Comparison of ENCODE assay signal across 8 cellular contexts in the genomic region with DNA sequence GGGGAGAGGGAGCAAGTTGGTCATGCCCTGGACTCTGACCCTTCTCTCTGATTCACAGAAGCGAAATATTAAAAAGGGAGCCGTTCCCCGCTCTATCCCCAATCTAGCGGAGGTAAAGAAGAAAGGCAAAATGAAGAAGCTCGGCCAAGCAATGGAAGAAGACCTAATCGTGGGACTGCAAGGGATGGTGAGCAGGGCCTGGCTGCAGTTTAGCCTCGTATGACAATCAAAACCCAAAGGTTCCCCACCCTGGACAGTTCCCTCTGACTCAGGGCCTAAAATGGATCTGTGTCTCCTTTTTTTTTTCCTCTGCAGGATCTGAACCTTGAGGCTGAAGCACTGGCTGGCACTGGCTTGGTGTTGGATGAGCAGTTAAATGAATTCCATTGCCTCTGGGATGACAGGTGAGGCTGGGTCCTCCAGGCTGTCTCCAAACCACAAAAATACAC. TPM values are rescaled to one million over a fixed set of nuclear protein-coding genes. Genes with fewer than 3 reads are reported as not detected.
DNase-seq lines count a peak whose midpoint lies in the region; ATAC-seq and TF ChIP-seq lines count a peak whose summit lies in the region.

No MANE protein-coding gene starts in this region.

- peak overlapping the region in 8 of 10 donors; percentile 59 to 99 (median 78) for H3K27ac Mint-ChIP-seq in naive thymus-derived CD8-positive, alpha-beta T cell

- ATAC-seq in naive thymus-derived CD8-positive, alpha-beta T cell, result no peak
- no peak for ATAC-seq in GM21515 (IDR thresholded peaks at IDR 0.05; ENCODE audit: unreplicated experiment)

- no peak for TF ChIP-seq CTCF in AG10803 (conservative IDR thresholded peaks at IDR 0.05; ENCODE audit: low read length)
- TF ChIP-seq CTCF in LNCaP clone FGC (IDR thresholded peaks at IDR 0.05; ENCODE audit: control insufficient read depth, extremely low read depth, insufficient read depth), result no peak
- TF ChIP-seq CTCF in GM10248 (IDR thresholded peaks at IDR 0.05; ENCODE audit: control extremely low read depth, extremely low read depth, low read depth, missing control alignments), result no peak

- no peak for DNase-seq in AG10803 (ENCODE audit: low read depth)
- no peak for DNase-seq in LNCaP clone FGC (ENCODE audit: low read depth)
- DNase-seq in naive thymus-derived CD8-positive, alpha-beta T cell, result no peak
- DNase-seq in RPMI8226, result no peak
- no peak for DNase-seq in GM10248 (ENCODE audit: extremely low spot score)
- no peak for DNase-seq in NCI-H128 (lab: John Stamatoyannopoulos, UW; ENCODE audit: unreplicated experiment)

- peak overlapping the region; percentile 38 to 98 (median 96) for H3K4me3 Mint-ChIP-seq in naive thymus-derived CD8-positive, alpha-beta T cell

- no peaks in the 10 kb centered on the region for H3K9me3 Mint-ChIP-seq in naive thymus-derived CD8-positive, alpha-beta T cell

- H3K27me3 Mint-ChIP-seq in naive thymus-derived CD8-positive, alpha-beta T cell, result no peaks in the 10 kb centered on the region

- peaks cover 0 to 20% (median 3%) of the 10 kb centered on the region in 3 donors for H3K36me3 Mint-ChIP-seq in naive thymus-derived CD8-positive, alpha-beta T cell

- H3K4me3 ChIP-seq in AG10803 (ENCODE audit: low read length) (peak overlapping the region; percentile 74), LNCaP clone FGC (ENCODE audit: low read depth, low read length) (peak overlapping the region; percentile 69)

- CTCF ChIA-PET in GM10248 (lab: Yijun Ruan, JAX), result no interaction called here

- POLR2A ChIA-PET in naive thymus-derived CD8-positive, alpha-beta T cell (lab: Charles Lee), result no interaction called here
- POLR2A ChIA-PET in GM10248 (lab: Yijun Ruan, JAX), result no interaction called here

- H3K4me1 Mint-ChIP-seq in naive thymus-derived CD8-positive, alpha-beta T cell, result peaks cover 10 to 21% (median 19%) of the 10 kb centered on the region in 4 donors

- peak overlapping the region; percentile 80 for H3K27ac ChIP-seq in cingulate gyrus (ENCODE audit: low read depth, low read length)

RNA-seq across cellular contexts. Expression of a gene that starts 1.0 kb away (rescaled TPM):
- 100 to 1,000 TPM; 120 to 124 TPM for total RNA-seq in naive thymus-derived CD8-positive, alpha-beta T cell
- polyA plus RNA-seq in naive thymus-derived CD8-positive, alpha-beta T cell, result 10 to 100 TPM; 10.5 to 15.9 (median 13.0) TPM

RNA-seq across cellular contexts. Expression of a gene that starts 16.4 kb away (rescaled TPM):
- not detected for total RNA-seq in naive thymus-derived CD8-positive, alpha-beta T cell
- not detected for polyA plus RNA-seq in naive thymus-derived CD8-positive, alpha-beta T cell

RNA-seq across cellular contexts. Expression of a gene that starts 23.5 kb away (rescaled TPM):
- total RNA-seq in naive thymus-derived CD8-positive, alpha-beta T cell, result not detected
- polyA plus RNA-seq in naive thymus-derived CD8-positive, alpha-beta T cell, result not detected

RNA-seq across cellular contexts. Expression of a gene that starts 32.6 kb away (rescaled TPM):
- 1 to 10 TPM; 3.6 to 4.9 TPM for total RNA-seq in naive thymus-derived CD8-positive, alpha-beta T cell
- 10 to 100 TPM; 12.6 to 28.0 (median 19.9) TPM for polyA plus RNA-seq in naive thymus-derived CD8-positive, alpha-beta T cell

RNA-seq across cellular contexts. Expression of a gene that starts 41.3 kb away (rescaled TPM):
- not detected for total RNA-seq in naive thymus-derived CD8-positive, alpha-beta T cell
- polyA plus RNA-seq in naive thymus-derived CD8-positive, alpha-beta T cell, result not detected
